Comparison of ENCODE assay signal across 8 cellular contexts in genomic region chr6:11585426-11586016, GRCh38. TPM values are rescaled to one million over a fixed set of nuclear protein-coding genes. Genes with fewer than 3 reads are reported as not detected.
DNase-seq lines count a peak whose midpoint lies in the region; ATAC-seq and TF ChIP-seq lines count a peak whose summit lies in the region.

No MANE protein-coding gene starts in this region.

- H3K27me3 ChIP-seq in esophagus muscularis mucosa, result no peaks in the 10 kb centered on the region
- peaks cover 0 to 8% (median 0%) of the 10 kb centered on the region in 3 donors for H3K27me3 ChIP-seq in psoas muscle (ENCODE audit: insufficient read depth in 3 of 3, low read length in 2 of 3)

- DNase-seq in HCEC 1CT (peak; percentile 59), OCI-LY7 (ENCODE audit: low spot score) (peak; percentile 43), esophagus muscularis mucosa (ENCODE audit: extremely low spot score) (no peak), psoas muscle (no peak), activated gamma-delta T cell treated with Interleukin-2 at 50 U/mL for 16 hours (no peak)
- no peak for DNase-seq in activated CD8-positive, alpha-beta memory T cell treated with anti-CD3 and anti-CD28 coated beads, Interleukin-2, amount 50 U/mL, for 4 hours

- peaks cover 3% of the 10 kb centered on the region; the same call in 1 of the 2 replicates for H4K20me1 ChIP-seq in OCI-LY7 (ENCODE audit: insufficient read depth, low read length)

- POLR2A ChIA-PET in OCI-LY7 (lab: Charles Lee), result interaction anchor here (0.6 to 1.3 kb wide), 2 partner anchors 10 to 34 kb away, joined by 3 to 4 read pairs; no protein-coding TSS in a partner anchor

- intact Hi-C loops in OCI-LY7 (cut with micrococcal nuclease; ENCODE audit: unreplicated experiment) (loop anchor here (5.0 to 10.0 kb wide), 4 partner anchors 72 to 1019 kb away; no protein-coding TSS in a partner anchor), esophagus muscularis mucosa (cut with DNase I) (loop anchor here (10.0 kb wide), 1 partner anchor 649 kb away; no protein-coding TSS in a partner anchor), psoas muscle (cut with DNase I) (loop anchor here (2.0 to 10.0 kb wide), 3 partner anchors 649 to 1019 kb away; no protein-coding TSS in a partner anchor)

- no peaks in the 10 kb centered on the region for H3K36me3 ChIP-seq in OCI-LY7 (ENCODE audit: insufficient read depth, low read length)
- H3K36me3 ChIP-seq in esophagus muscularis mucosa, result no peaks in the 10 kb centered on the region
- no peaks in the 10 kb centered on the region for H3K36me3 ChIP-seq in psoas muscle (ENCODE audit: insufficient read depth in 1 of 2, low read depth in 1 of 2)

- BruUV-seq in OCI-LY7 (replicated peaks; lab: Mats Ljungman, UMichigan), result no TSS peak

- TF ChIP-seq CTCF in C4-2B (conservative IDR thresholded peaks at IDR 0.05), result peak; percentile 80
- peak; percentile 88 for TF ChIP-seq CTCF in OCI-LY7 (conservative IDR thresholded peaks at IDR 0.05; ENCODE audit: low read length)
- peak; percentile 54 to 60 (median 59) for TF ChIP-seq CTCF in esophagus muscularis mucosa (IDR thresholded peaks at IDR 0.05)
- TF ChIP-seq CTCF in psoas muscle (IDR thresholded peaks at IDR 0.05), result peak; percentile 57

- H2AFZ ChIP-seq in OCI-LY7 (ENCODE audit: low read length), result no peak overlapping the region

- no peaks in the 10 kb centered on the region for H3K79me2 ChIP-seq in OCI-LY7 (ENCODE audit: insufficient read depth, low read depth, low read length)

- H3K4me2 ChIP-seq in OCI-LY7 (ENCODE audit: low read length), result no peak overlapping the region

- TF ChIP-seq EP300 in esophagus muscularis mucosa (IDR thresholded peaks at IDR 0.05), result no peak

- H3K4me3 ChIP-seq in OCI-LY7 (ENCODE audit: low read depth, low read length, poor library complexity, severe bottlenecking), result no peak overlapping the region
- no peak overlapping the region for H3K4me3 ChIP-seq in esophagus muscularis mucosa
- H3K4me3 ChIP-seq in psoas muscle, result no peak overlapping the region

- no peak overlapping the region for H3K27ac ChIP-seq in C4-2B
- H3K27ac ChIP-seq in OCI-LY7 (ENCODE audit: low read depth, low read length, poor library complexity, severe bottlenecking), result no peak overlapping the region
- H3K27ac ChIP-seq in esophagus muscularis mucosa (replicated peaks in 1 of 4), result no peak overlapping the region
- H3K27ac ChIP-seq in psoas muscle, result no peak overlapping the region

- CTCF ChIA-PET in OCI-LY7 (lab: Charles Lee; ENCODE audit: unreplicated experiment), result no interaction called here

- H3K4me1 ChIP-seq in OCI-LY7 (ENCODE audit: insufficient read depth, low read length, poor library complexity, severe bottlenecking) (no peaks in the 10 kb centered on the region), esophagus muscularis mucosa (peaks cover 0 to 17% (median 15%) of the 10 kb centered on the region in 4 donors), psoas muscle (peaks cover 5% of the 10 kb centered on the region)

- ATAC-seq in psoas muscle (peak in 1 of 4 donors; percentile 57), HG03378 (IDR thresholded peaks at IDR 0.05; ENCODE audit: unreplicated experiment) (no peak)

- H3K9me3 ChIP-seq in OCI-LY7 (ENCODE audit: low read length), result no peaks in the 10 kb centered on the region
- H3K9me3 ChIP-seq in esophagus muscularis mucosa, result no peaks in the 10 kb centered on the region
- no peaks in the 10 kb centered on the region for H3K9me3 ChIP-seq in psoas muscle

- WGBS in esophagus muscularis mucosa, result 30% methylated on average over 1 of the region's 1 CpG
- WGBS in psoas muscle, 3 donors, result 22 to 35% (median 24%) methylated on average over 1 of the region's 1 CpG

- H3K9me2 ChIP-seq in OCI-LY7 (ENCODE audit: insufficient read depth, low read length), result no peaks in the 10 kb centered on the region

- TF ChIP-seq POLR2A in esophagus muscularis mucosa (IDR thresholded peaks at IDR 0.05; ENCODE audit: low read depth), result no peak

RNA-seq across cellular contexts. Expression of gene TMEM170B, which starts 48.0 kb away (rescaled TPM):
- 3.4 and 4.1 TPM in 2 replicates for total RNA-seq in OCI-LY7 (2014; rRNA removed; shearing (Covaris generic))
- 5.1 and 5.6 TPM in 2 replicates for total RNA-seq in OCI-LY7 (2022)
- total RNA-seq in esophagus muscularis mucosa, result 1 to 10 TPM; 5.4 to 8.6 (median 6.2) TPM
- 10 to 100 TPM in 2 of 4 donors, 1 to 10 TPM in 2; 7.4 to 20.0 (median 10.0) TPM for total RNA-seq in psoas muscle
- polyA plus RNA-seq in psoas muscle, result 1 to 10 TPM; 2.7 to 7.4 (median 3.2) TPM

Comparison
In these comparisons a context has a peak if more than half of its experiments do, and no peak if none do; other contexts are left out.
1. DNase-seq: peak in HCEC 1CT (single experiment) and OCI-LY7 (single experiment); none in esophagus muscularis mucosa (single experiment), psoas muscle (0 of 2), activated gamma-delta T cell treated with Interleukin-2 at 50 U/mL for 16 hours (single experiment) and activated CD8-positive, alpha-beta memory T cell treated with anti-CD3 and anti-CD28 coated beads, Interleukin-2, amount 50 U/mL, for 4 hours (single experiment).
2. Peak in every context shown above with its lines, with median percentiles within 50 percentile points of each other: CTCF ChIP-seq.